27 cellular contexts compared by ENCODE assay signal in genomic region chr14:35512765-35513164, GRCh38. TPM values are rescaled to one million over a fixed set of nuclear protein-coding genes. Genes with fewer than 3 reads are reported as not detected.
"Had no signal": no experiment of that assay in that cellular context is flagged by ENCODE, and none has a peak within 500 bp of the region (broad histone marks: within the 10 kb centered on the region; RNA-seq: fewer than 3 reads in every experiment).

No MANE protein-coding gene starts in this region.

- H3K4me3 ChIP-seq: stomach, suprapubic skin, testis, thoracic aorta, thyroid gland, tibial artery, tibial nerve, transverse colon, upper lobe of left lung, upper lobe of right lung, uterus, vagina had no signal

- H3K27ac ChIP-seq: stomach, suprapubic skin, testis, thoracic aorta, thyroid gland, tibial artery, tibial nerve, transverse colon, upper lobe of left lung, upper lobe of right lung, uterus, vagina had no signal

- H3K27me3 ChIP-seq: stomach, suprapubic skin, testis, thyroid gland, tibial artery, tibial nerve, transverse colon, upper lobe of left lung, upper lobe of right lung, uterus, vagina had no signal

- H3K4me1 ChIP-seq: stomach, suprapubic skin, testis, thyroid gland, tibial artery, tibial nerve, transverse colon, upper lobe of left lung, upper lobe of right lung, uterus, vagina had no signal

- H3K9me3 ChIP-seq: stomach, suprapubic skin, testis, thoracic aorta, thyroid gland, tibial artery, tibial nerve, transverse colon, upper lobe of left lung, upper lobe of right lung, uterus, vagina had no signal

- H3K36me3 ChIP-seq: stomach, suprapubic skin, thoracic aorta, thyroid gland, tibial artery, tibial nerve, transverse colon, upper lobe of left lung, upper lobe of right lung, uterus, vagina had no signal

- DNase-seq: stimulated activated CD4-positive, alpha-beta T cell treated with anti-CD3 and anti-CD28 coated beads, Interleukin-2, amount 100 ng/mL, for 48 hours; stimulated activated CD4-positive, alpha-beta T cell treated with anti-CD3 and anti-CD28 coated beads, Interleukin-4, amount 100 ng/mL, for 1 hour; stimulated activated CD4-positive, alpha-beta T cell treated with anti-CD3 and anti-CD28 coated beads, Interleukin-4, amount 100 ng/mL, for 24 hours; stimulated activated CD4-positive, alpha-beta T cell treated with anti-CD3 and anti-CD28 coated beads, Interleukin-4, amount 100 ng/mL, for 4 hours; stimulated activated CD8-positive, alpha-beta memory T cell treated with anti-CD3 and anti-CD28 coated beads, Interleukin-4, amount 100 ng/mL, for 48 hours; stimulated activated naive B cell treated with anti-CD40 and anti-IgM and Interleukin-4, amounts not matched to agents 10 μg/mL and 1 μg/mL and 100 μg/mL, for 72 hours; stimulated activated naive CD4-positive, alpha-beta T cell; stimulated activated naive CD8-positive, alpha-beta T cell treated with anti-CD3 and anti-CD28 coated beads, Interleukin-15, amount 100 ng/mL, for 72 hours; stimulated activated naive CD8-positive, alpha-beta T cell treated with anti-CD3 and anti-CD28 coated beads, Interleukin-15, Interleukin-2, amounts not matched to agents 100 U/mL and 50 U/mL, for 24 hours; stomach; substantia nigra; testis; thyroid gland; tibial artery; transverse colon; trophoblast cell; upper lobe of left lung; upper lobe of right lung; uterus had no signal

- FAIRE-seq: urothelium cell line had no signal

RNA-seq across cellular contexts. Expression of gene INSM2, which starts 21.2 kb away (rescaled TPM):
- total RNA-seq: stomach, subcutaneous adipose tissue, suprapubic skin, thoracic aorta, thyroid gland, tibial nerve, upper lobe of right lung, ureter had no signal
- polyA plus RNA-seq: stomach, urinary bladder had no signal
